Comparison of ENCODE assay signal across 20 cellular contexts in genomic region chr12:2785017-2785416, GRCh38. TPM values are rescaled to one million over a fixed set of nuclear protein-coding genes. Genes with fewer than 3 reads are reported as not detected.
A peak's percentile ranks its signal among the peaks of the same experiment; 100 is the strongest.
DNase-seq lines count a peak whose midpoint lies in the region; ATAC-seq, FAIRE-seq and TF ChIP-seq lines count a peak whose summit lies in the region.
"Had no signal": no experiment of that assay in that cellular context is flagged by ENCODE, and none has a peak within 500 bp of the region (broad histone marks: within the 10 kb centered on the region; RNA-seq: fewer than 3 reads in every experiment).

No MANE protein-coding gene starts in this region.

- H3K36me3 ChIP-seq in PC-3 (ENCODE audit: low read depth, low read length) = no peaks in the 10 kb centered on the region

- no peak overlapping the region for H2AFZ ChIP-seq in PC-3 (ENCODE audit: low read length)

- no peak for TF ChIP-seq CTCF in PC-3 (conservative IDR thresholded peaks at IDR 0.05; ENCODE audit: low read depth, low read length)

- H4K20me1 ChIP-seq in PC-3 (ENCODE audit: low read length) = no peaks in the 10 kb centered on the region

- peak; percentile 56 for DNase-seq in NCI-H510A treated with DMSO at 0.1 percent for 48 hours (lab: John Stamatoyannopoulos, UW)
- DNase-seq in NCI-H510A (lab: John Stamatoyannopoulos, UW) = no peak
- peak; percentile 41 for DNase-seq in PC-3
- no peak for DNase-seq in left colon
- no peak for DNase-seq in urothelium cell line (ENCODE audit: low spot score)
- DNase-seq in NCI-H1436 treated with DMSO at 0.1 percent for 48 hours (lab: John Stamatoyannopoulos, UW) = no peak
- no peak for DNase-seq in nucleus accumbens (lab: John Stamatoyannopoulos, UW)
- no peak for DNase-seq in OCI-M2 (lab: John Stamatoyannopoulos, UW; ENCODE audit: unreplicated experiment)
- DNase-seq: DMS79, NCI-H1694 treated with DMSO at 0.1 percent for 48 hours, NCI-H524, SK-N-SH had no signal

- H3K9me2 ChIP-seq in PC-3 (replicated peaks; ENCODE audit: low read length) = no peaks in the 10 kb centered on the region
- H3K9me2 ChIP-seq: SK-N-SH had no signal

- POLR2A ChIA-PET in PC-3 (lab: Charles Lee; ENCODE audit: unreplicated experiment) = no interaction called here

- intact Hi-C loops in PC-3 (cut with micrococcal nuclease) (no loop called here), left colon (cut with DNase I, micrococcal nuclease) (no loop called here)

- H3K4me2 ChIP-seq in PC-3 (ENCODE audit: low read length) = no peak overlapping the region
- H3K4me2 ChIP-seq: SK-N-SH had no signal

- H3K27ac ChIP-seq in PC-3 (ENCODE audit: low read length) = no peak overlapping the region
- H3K27ac ChIP-seq: A549, C4-2B had no signal

- H3K9ac ChIP-seq in PC-3 (ENCODE audit: low read length) = no peak overlapping the region
- H3K9ac ChIP-seq: SK-N-SH had no signal

- H3K27me3 ChIP-seq in PC-3 (ENCODE audit: low read length) = peaks cover 37% of the 10 kb centered on the region

- ATAC-seq in PC-3 (peak; percentile 66), left colon (peak; percentile 82)
- ATAC-seq: GM12878, Panc1, Right ventricle myocardium inferior had no signal

- peaks cover 5% of the 10 kb centered on the region; the same call in 1 of the 2 replicates for H3K4me1 ChIP-seq in PC-3 (ENCODE audit: insufficient read depth, low read length)

- H3K79me2 ChIP-seq in PC-3 (ENCODE audit: low read length) = no peaks in the 10 kb centered on the region

- CTCF ChIA-PET in PC-3 (lab: Charles Lee) = no interaction called here

- peak; percentile 84 for FAIRE-seq in urothelium cell line (lab: Jason Lieb, UNC)
- FAIRE-seq: A549, GM12878, GM18507 had no signal

- H3K9me3 ChIP-seq in PC-3 (ENCODE audit: low read length) = no peaks in the 10 kb centered on the region
- H3K9me3 ChIP-seq: A549, SK-N-SH had no signal

- no peak overlapping the region for H3K4me3 ChIP-seq in PC-3 (ENCODE audit: low read length)
- H3K4me3 ChIP-seq: A549, GM12878 had no signal

- no peaks in the 10 kb centered on the region for H3F3A ChIP-seq in PC-3 (ENCODE audit: low read length, unreplicated experiment)

- no TSS peak for BruUV-seq in PC-3 (replicated peaks; lab: Mats Ljungman, UMichigan)

RNA-seq across cellular contexts. Expression of gene FKBP4, which starts 9.8 kb away (rescaled TPM):
- total RNA-seq in PC-3 (2014; rRNA removed) (162 and 188 TPM in 2 replicates), left colon (10 to 100 TPM; 66.3 to 67.9 TPM)

RNA-seq across cellular contexts. Expression of gene ITFG2, which starts 27.5 kb away (rescaled TPM):
- total RNA-seq in PC-3 (2014; rRNA removed) (12.8 and 13.8 TPM in 2 replicates), left colon (10 to 100 TPM; 31.3 to 31.8 TPM)

RNA-seq across cellular contexts. Expression of gene NRIP2, which starts 49.8 kb away (rescaled TPM):
- not detected in 2 replicates for total RNA-seq in PC-3 (2014; rRNA removed)
- total RNA-seq in left colon = 1 to 10 TPM; 1.2 to 1.8 TPM
- total RNA-seq: G401, GM12878, HT1080 had no signal

Comparison
In these comparisons a context has a peak if more than half of its experiments do, and no peak if none do; other contexts are left out.
1. DNase-seq: peak in NCI-H510A treated with DMSO at 0.1 percent for 48 hours (single experiment) and PC-3 (single experiment); none in NCI-H510A (single experiment), left colon (0 of 2), urothelium cell line (single experiment), NCI-H1436 treated with DMSO at 0.1 percent for 48 hours (single experiment), nucleus accumbens (0 of 56) and OCI-M2 (single experiment).